Comparison of ENCODE assay signal across 22 cellular contexts in the genomic region with DNA sequence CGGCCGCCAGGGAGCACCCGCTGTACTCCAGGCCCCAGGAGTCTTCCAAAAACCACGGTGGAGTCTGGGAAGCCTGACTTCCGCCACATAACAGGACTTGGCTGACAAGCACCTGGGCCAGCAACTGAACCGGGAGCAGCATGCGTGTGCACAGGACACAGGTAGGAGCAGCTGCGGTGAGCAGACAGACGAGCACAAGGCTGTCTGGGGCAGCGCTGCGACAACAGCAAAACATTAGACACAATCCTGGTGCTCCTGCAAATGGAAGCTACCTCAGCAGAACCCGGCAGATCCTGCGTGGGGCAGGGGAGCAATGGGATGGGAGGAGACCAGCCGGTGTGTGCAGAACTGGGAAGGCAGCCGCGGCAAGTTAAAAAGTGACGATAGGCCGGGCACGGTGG.
DNase-seq lines count a peak whose midpoint lies in the region; ATAC-seq and TF ChIP-seq lines count a peak whose summit lies in the region.
"Had no signal": no experiment of that assay in that cellular context is flagged by ENCODE, and none has a peak within 500 bp of the region (broad histone marks: within the 10 kb centered on the region; RNA-seq: fewer than 3 reads in every experiment).

No MANE protein-coding gene starts in this region.

- peak overlapping the region; percentile 29 for H3K4me2 ChIP-seq in BLaER1

- no peak overlapping the region for H3K27ac Mint-ChIP-seq in endodermal cell
- H3K27ac Mint-ChIP-seq in osteocyte (ENCODE audit: unreplicated experiment): no peak overlapping the region
- H3K27ac Mint-ChIP-seq: CD4-positive, alpha-beta T cell; IgD-negative memory B cell had no signal

- H3K27ac ChIP-seq in BLaER1 (peak overlapping the region; percentile 20; the same call in 1 of the 2 replicates), endodermal cell (ENCODE audit: low read depth, low read length) (no peak overlapping the region)
- H3K27ac ChIP-seq: SJSA1 had no signal

- H3K27me3 Mint-ChIP-seq in endodermal cell (ENCODE audit: insufficient read depth): no peaks in the 10 kb centered on the region
- no peaks in the 10 kb centered on the region for H3K27me3 Mint-ChIP-seq in osteocyte (ENCODE audit: unreplicated experiment)
- H3K27me3 Mint-ChIP-seq: CD4-positive, alpha-beta T cell; IgD-negative memory B cell had no signal

- H3K9me3 Mint-ChIP-seq in endodermal cell: no peaks in the 10 kb centered on the region
- no peaks in the 10 kb centered on the region for H3K9me3 Mint-ChIP-seq in osteocyte (ENCODE audit: unreplicated experiment)
- H3K9me3 Mint-ChIP-seq: CD4-positive, alpha-beta T cell; IgD-negative memory B cell had no signal

- TF ChIP-seq CTCF in endodermal cell (conservative IDR thresholded peaks at IDR 0.05): no peak
- TF ChIP-seq CTCF in osteocyte (IDR thresholded peaks at IDR 0.05): no peak

- H3K36me3 ChIP-seq in BLaER1 (no peaks in the 10 kb centered on the region; the same call in 1 of the 2 replicates), H7 (replicated peaks; ENCODE audit: control insufficient read depth, insufficient read depth, low read length) (no peaks in the 10 kb centered on the region), endodermal cell (ENCODE audit: control insufficient read depth, insufficient read depth, low read length) (no peaks in the 10 kb centered on the region)
- H3K36me3 ChIP-seq: SJSA1 had no signal

- no peaks in the 10 kb centered on the region for H3K9me3 ChIP-seq in BLaER1
- no peaks in the 10 kb centered on the region for H3K9me3 ChIP-seq in endodermal cell (ENCODE audit: control insufficient read depth, low read length)
- H3K9me3 ChIP-seq: SJSA1 had no signal

- ATAC-seq in HG03342 (IDR thresholded peaks at IDR 0.05; ENCODE audit: unreplicated experiment): no peak
- ATAC-seq: GM12878, HCT116, Right ventricle myocardium inferior had no signal

- WGBS in endodermal cell (ENCODE audit: insufficient coverage in 1 of 2, insufficient read length in 1 of 2), 2 experiments: 94 to 95% methylated on average over 11 to 17 of the region's 19 CpGs

- H3K4me1 ChIP-seq in BLaER1 (peaks cover 73% of the 10 kb centered on the region), endodermal cell (ENCODE audit: control insufficient read depth, insufficient read depth, low read length) (no peaks in the 10 kb centered on the region)

- peaks cover 9% of the 10 kb centered on the region for H3K36me3 Mint-ChIP-seq in endodermal cell (ENCODE audit: low read depth)
- H3K36me3 Mint-ChIP-seq in osteocyte (ENCODE audit: unreplicated experiment): no peaks in the 10 kb centered on the region

- H3K27me3 ChIP-seq in BLaER1 (no peaks in the 10 kb centered on the region), H7 (ENCODE audit: control insufficient read depth, insufficient read depth, low read length) (no peaks in the 10 kb centered on the region), endodermal cell (ENCODE audit: control insufficient read depth, insufficient read depth, low read length, poor library complexity, severe bottlenecking) (no peaks in the 10 kb centered on the region)
- H3K27me3 ChIP-seq: SJSA1 had no signal

- no peaks in the 10 kb centered on the region for H4K20me1 ChIP-seq in BLaER1

- H3K4me3 Mint-ChIP-seq in endodermal cell (no peak overlapping the region), osteocyte (ENCODE audit: unreplicated experiment) (no peak overlapping the region)
- H3K4me3 Mint-ChIP-seq: CD4-positive, alpha-beta T cell; IgD-negative memory B cell had no signal

- H3K4me1 Mint-ChIP-seq in endodermal cell (peaks cover 2% of the 10 kb centered on the region), osteocyte (ENCODE audit: unreplicated experiment) (peaks cover 22% of the 10 kb centered on the region)

- no peak overlapping the region for H3K4me3 ChIP-seq in BLaER1
- H3K4me3 ChIP-seq in H7 (ENCODE audit: insufficient read depth, low read depth, low read length): no peak overlapping the region
- H3K4me3 ChIP-seq in endodermal cell (ENCODE audit: low read length): no peak overlapping the region
- H3K4me3 ChIP-seq: GM12878, SJSA1 had no signal

- H3K9ac ChIP-seq in BLaER1: no peak overlapping the region
- no peak overlapping the region for H3K9ac ChIP-seq in endodermal cell (ENCODE audit: extremely low read depth, low read length, poor library complexity, severe bottlenecking)

- peak; percentile 39 for DNase-seq in H7
- peak; percentile 37 for DNase-seq in endodermal cell
- DNase-seq in osteocyte (ENCODE audit: extremely low spot score, unreplicated experiment): peak; percentile 70
- DNase-seq in superior temporal gyrus (ENCODE audit: extremely low spot score): no peak
- no peak for DNase-seq in NCI-H1092 (lab: John Stamatoyannopoulos, UW)
- DNase-seq: CD4-positive, alpha-beta T cell; COR-L47; DMS 273 treated with DMSO at 0.1 percent for 48 hours; DND-41; MV-4-11; NCI-H1417; NCI-H1694 treated with DMSO at 0.1 percent for 48 hours; NCI-H2081 treated with DMSO at 0.1 percent for 48 hours; NCI-H446; NCI-H526 had no signal

Comparison
In these comparisons a context has a peak if more than half of its experiments do, and no peak if none do; other contexts are left out.
1. DNase-seq: peak in H7 (single experiment), endodermal cell (single experiment) and osteocyte (single experiment); none in superior temporal gyrus (single experiment) and NCI-H1092 (single experiment).